ENCODE assay signal across 8 cellular contexts in the genomic region with DNA sequence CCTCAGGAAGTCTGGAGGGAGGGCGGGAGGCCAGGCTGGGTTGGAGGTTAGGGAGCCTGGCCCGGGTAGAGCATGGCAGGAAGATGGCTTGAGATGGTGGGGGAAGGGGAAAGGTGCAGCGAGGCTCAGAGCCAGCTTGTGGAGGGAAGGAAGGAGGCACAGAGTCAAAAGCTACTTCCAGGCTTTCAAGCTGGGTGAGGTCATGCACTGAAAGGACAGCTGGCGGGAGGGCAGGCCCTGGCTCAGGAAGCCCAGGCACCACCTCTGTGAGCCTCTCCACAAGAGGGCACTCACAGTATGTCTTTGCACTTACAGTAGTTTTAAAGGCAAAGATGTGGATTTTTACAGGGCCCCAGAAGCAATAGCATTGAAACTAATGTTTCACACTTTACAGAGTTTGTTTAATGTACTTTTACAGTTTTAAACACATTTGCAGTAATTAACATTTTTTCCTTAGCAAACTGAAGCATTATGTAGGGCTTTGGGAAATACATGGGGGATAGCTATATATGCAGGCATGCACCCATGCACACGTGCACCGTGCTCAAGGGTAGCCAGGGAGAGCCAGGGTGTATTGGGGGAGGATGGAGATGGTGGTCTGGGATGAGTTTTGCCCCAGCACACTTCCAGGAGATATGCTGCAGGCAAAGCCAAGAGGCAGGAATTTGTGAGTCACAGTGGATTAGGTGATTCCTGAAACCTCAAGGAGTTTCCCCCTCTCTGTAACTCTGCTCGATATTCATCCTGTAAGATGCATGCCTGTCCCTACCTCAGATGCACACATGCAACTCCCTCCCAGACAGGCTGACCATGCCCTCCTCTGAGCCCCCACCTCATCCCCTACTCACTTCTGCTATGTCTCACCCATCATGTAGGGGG. TPM values are rescaled to one million over a fixed set of nuclear protein-coding genes. Genes with fewer than 3 reads are reported as not detected.
DNase-seq lines count a peak whose midpoint lies in the region; ATAC-seq and TF ChIP-seq lines count a peak whose summit lies in the region.

No MANE protein-coding gene starts in this region.

- H3K27me3 ChIP-seq in DOHH2 (ENCODE audit: control insufficient read depth, low read length) = peaks cover 17% of the 10 kb centered on the region
- H3K27me3 ChIP-seq in Karpas-422 (ENCODE audit: low read length) = no peaks in the 10 kb centered on the region
- no peaks in the 10 kb centered on the region for H3K27me3 ChIP-seq in SJSA1 (replicated peaks)
- H3K27me3 ChIP-seq in parathyroid adenoma (ENCODE audit: control insufficient read depth, insufficient read depth, low read length) = no peaks in the 10 kb centered on the region

- no peaks in the 10 kb centered on the region for H3K9me3 ChIP-seq in DOHH2 (ENCODE audit: control insufficient read depth, insufficient read depth, low read length)
- no peaks in the 10 kb centered on the region for H3K9me3 ChIP-seq in Karpas-422 (ENCODE audit: low read length)
- no peaks in the 10 kb centered on the region for H3K9me3 ChIP-seq in SJSA1 (replicated peaks)
- no peaks in the 10 kb centered on the region for H3K9me3 ChIP-seq in parathyroid adenoma (ENCODE audit: control insufficient read depth, low read length)

- H3K27ac Mint-ChIP-seq in activated naive CD8-positive, alpha-beta T cell treated with anti-CD3 and anti-CD28 coated beads, Interleukin-2, amount 50 U/mL, for 24 hours = no peak overlapping the region

- TF ChIP-seq CTCF in DOHH2 (IDR thresholded peaks at IDR 0.05; ENCODE audit: low read depth, low read length, poor library complexity, severe bottlenecking) = peak; percentile 84
- peak; percentile 69 for TF ChIP-seq CTCF in parathyroid adenoma (IDR thresholded peaks at IDR 0.05)

- no peaks in the 10 kb centered on the region for H3K36me3 ChIP-seq in DOHH2 (ENCODE audit: control insufficient read depth, low read length)
- no peaks in the 10 kb centered on the region for H3K36me3 ChIP-seq in Karpas-422 (ENCODE audit: insufficient read depth, low read length)
- no peaks in the 10 kb centered on the region for H3K36me3 ChIP-seq in SJSA1
- H3K36me3 ChIP-seq in parathyroid adenoma (ENCODE audit: control insufficient read depth, insufficient read depth, low read length) = no peaks in the 10 kb centered on the region

- H3K27ac ChIP-seq in DOHH2 (ENCODE audit: low read depth, low read length) = no peak overlapping the region
- no peak overlapping the region for H3K27ac ChIP-seq in Karpas-422 (ENCODE audit: low read length)
- H3K27ac ChIP-seq in SJSA1 = no peak overlapping the region
- H3K27ac ChIP-seq in parathyroid adenoma = no peak overlapping the region

- H3K4me1 ChIP-seq in DOHH2 (ENCODE audit: control insufficient read depth, low read length) (peaks cover 7% of the 10 kb centered on the region), Karpas-422 (ENCODE audit: low read length) (peaks cover 4% of the 10 kb centered on the region), SJSA1 (replicated peaks) (peaks cover 20% of the 10 kb centered on the region), parathyroid adenoma (no peaks in the 10 kb centered on the region)

- H3K4me3 Mint-ChIP-seq in activated naive CD8-positive, alpha-beta T cell treated with anti-CD3 and anti-CD28 coated beads, Interleukin-2, amount 50 U/mL, for 24 hours = no peak overlapping the region

- peak; percentile 88 for DNase-seq in Karpas-422
- peak; percentile 63 to 82 for DNase-seq in SJSA1 (ENCODE audit: low read depth in 1 of 2, low spot score in 2 of 2)
- DNase-seq in activated naive CD8-positive, alpha-beta T cell treated with anti-CD3 and anti-CD28 coated beads, Interleukin-2, amount 50 U/mL, for 24 hours = peak; percentile 57
- DNase-seq in head of caudate nucleus = peak; percentile 63 to 93 (median 83)

- H3K4me3 ChIP-seq in DOHH2 (ENCODE audit: low read length) = no peak overlapping the region
- H3K4me3 ChIP-seq in Karpas-422 (ENCODE audit: low read length) = no peak overlapping the region
- H3K4me3 ChIP-seq in SJSA1 = no peak overlapping the region
- no peak overlapping the region for H3K4me3 ChIP-seq in parathyroid adenoma (ENCODE audit: low read depth, low read length)

- H3K9me3 Mint-ChIP-seq in activated naive CD8-positive, alpha-beta T cell treated with anti-CD3 and anti-CD28 coated beads, Interleukin-2, amount 50 U/mL, for 24 hours = no peaks in the 10 kb centered on the region

- H3K9me2 ChIP-seq in DOHH2 (replicated peaks; ENCODE audit: control insufficient read depth, low read length) = no peaks in the 10 kb centered on the region
- H3K9me2 ChIP-seq in Karpas-422 (replicated peaks; ENCODE audit: insufficient read depth, low read length) = no peaks in the 10 kb centered on the region

- H3K79me2 ChIP-seq in DOHH2 (ENCODE audit: control insufficient read depth, low read length) (no peaks in the 10 kb centered on the region), Karpas-422 (ENCODE audit: low read length) (no peaks in the 10 kb centered on the region), parathyroid adenoma (no peaks in the 10 kb centered on the region)

- no peak overlapping the region for H3K9ac ChIP-seq in Karpas-422 (ENCODE audit: low read length)
- H3K9ac ChIP-seq in parathyroid adenoma = no peak overlapping the region

- no peak for TF ChIP-seq POLR2A in GM18505 (IDR thresholded peaks at IDR 0.05; ENCODE audit: borderline replicate concordance, extremely low read depth, insufficient read depth, insufficient read length)

- H3K36me3 Mint-ChIP-seq in activated naive CD8-positive, alpha-beta T cell treated with anti-CD3 and anti-CD28 coated beads, Interleukin-2, amount 50 U/mL, for 24 hours (ENCODE audit: low read depth) = no peaks in the 10 kb centered on the region

- H3F3A ChIP-seq in DOHH2 (ENCODE audit: control insufficient read depth, insufficient read depth) = 0 out of 2 replicates have a peak, but pooled peaks cover 3% of the 10 kb centered on the region

- H3K4me2 ChIP-seq in DOHH2 (ENCODE audit: low read length) (no peak overlapping the region), Karpas-422 (ENCODE audit: low read depth, low read length, poor library complexity, severe bottlenecking) (no peak overlapping the region), parathyroid adenoma (ENCODE audit: low read length) (no peak overlapping the region)

- no peaks in the 10 kb centered on the region for H4K20me1 ChIP-seq in DOHH2 (ENCODE audit: control insufficient read depth, insufficient read depth, low read depth, low read length)
- H4K20me1 ChIP-seq in Karpas-422 (ENCODE audit: insufficient read depth, low read depth, low read length) = no peaks in the 10 kb centered on the region

- no peaks in the 10 kb centered on the region for H3K27me3 Mint-ChIP-seq in activated naive CD8-positive, alpha-beta T cell treated with anti-CD3 and anti-CD28 coated beads, Interleukin-2, amount 50 U/mL, for 24 hours

- ATAC-seq in activated naive CD8-positive, alpha-beta T cell treated with anti-CD3 and anti-CD28 coated beads, Interleukin-2, amount 50 U/mL, for 24 hours = peak; percentile 92
- no peak for ATAC-seq in HG02610 (IDR thresholded peaks at IDR 0.05; ENCODE audit: unreplicated experiment)
- no peak for ATAC-seq in GM18505 (IDR thresholded peaks at IDR 0.05; ENCODE audit: unreplicated experiment)

- H3K4me1 Mint-ChIP-seq in activated naive CD8-positive, alpha-beta T cell treated with anti-CD3 and anti-CD28 coated beads, Interleukin-2, amount 50 U/mL, for 24 hours = peaks cover 17% of the 10 kb centered on the region

- H2AFZ ChIP-seq in Karpas-422 (ENCODE audit: low read length) = no peak overlapping the region
- peak overlapping the region; percentile 41 for H2AFZ ChIP-seq in parathyroid adenoma

- intact Hi-C loops in head of caudate nucleus (cut with DNase I) = loop anchor here (1.0 kb wide), 1 partner anchor 39 kb away; no protein-coding TSS in a partner anchor

RNA-seq across cellular contexts. Expression of gene ADAM15, which starts 6.1 kb away (rescaled TPM):
- total RNA-seq in Karpas-422 (2014; rRNA removed; shearing (Covaris generic); ENCODE audit: low replicate concordance) = 33.6 and 50.0 TPM in 2 replicates
- total RNA-seq in SJSA1 (2014; rRNA removed; shearing (Covaris generic)) = 27.0 and 32.0 TPM in 2 replicates

RNA-seq across cellular contexts. Expression of gene DCST1, which starts 11.4 kb away (rescaled TPM):
- total RNA-seq in Karpas-422 (2014; rRNA removed; shearing (Covaris generic); ENCODE audit: low replicate concordance) = not detected in 2 replicates
- not detected in 2 replicates for total RNA-seq in SJSA1 (2014; rRNA removed; shearing (Covaris generic))

RNA-seq across cellular contexts. Expression of gene DCST2, which starts 11.5 kb away (rescaled TPM):
- total RNA-seq in Karpas-422 (2014; rRNA removed; shearing (Covaris generic); ENCODE audit: low replicate concordance) = 1.3 and 3.5 TPM in 2 replicates
- total RNA-seq in SJSA1 (2014; rRNA removed; shearing (Covaris generic)) = not detected in 2 replicates

RNA-seq across cellular contexts. Expression of gene EFNA4, which starts 18.5 kb away (rescaled TPM):
- total RNA-seq in Karpas-422 (2014; rRNA removed; shearing (Covaris generic); ENCODE audit: low replicate concordance) = 10.4 and 14.5 TPM in 2 replicates
- 4.7 and 4.8 TPM in 2 replicates for total RNA-seq in SJSA1 (2014; rRNA removed; shearing (Covaris generic))

RNA-seq across cellular contexts. Expression of gene EFNA3, which starts 33.6 kb away (rescaled TPM):
- total RNA-seq in Karpas-422 (2014; rRNA removed; shearing (Covaris generic); ENCODE audit: low replicate concordance) = 12.2 and 15.7 TPM in 2 replicates
- 0.21 and 0.85 TPM in 2 replicates for total RNA-seq in SJSA1 (2014; rRNA removed; shearing (Covaris generic))
